1 cellular context compared by ENCODE assay signal in the genomic region with DNA sequence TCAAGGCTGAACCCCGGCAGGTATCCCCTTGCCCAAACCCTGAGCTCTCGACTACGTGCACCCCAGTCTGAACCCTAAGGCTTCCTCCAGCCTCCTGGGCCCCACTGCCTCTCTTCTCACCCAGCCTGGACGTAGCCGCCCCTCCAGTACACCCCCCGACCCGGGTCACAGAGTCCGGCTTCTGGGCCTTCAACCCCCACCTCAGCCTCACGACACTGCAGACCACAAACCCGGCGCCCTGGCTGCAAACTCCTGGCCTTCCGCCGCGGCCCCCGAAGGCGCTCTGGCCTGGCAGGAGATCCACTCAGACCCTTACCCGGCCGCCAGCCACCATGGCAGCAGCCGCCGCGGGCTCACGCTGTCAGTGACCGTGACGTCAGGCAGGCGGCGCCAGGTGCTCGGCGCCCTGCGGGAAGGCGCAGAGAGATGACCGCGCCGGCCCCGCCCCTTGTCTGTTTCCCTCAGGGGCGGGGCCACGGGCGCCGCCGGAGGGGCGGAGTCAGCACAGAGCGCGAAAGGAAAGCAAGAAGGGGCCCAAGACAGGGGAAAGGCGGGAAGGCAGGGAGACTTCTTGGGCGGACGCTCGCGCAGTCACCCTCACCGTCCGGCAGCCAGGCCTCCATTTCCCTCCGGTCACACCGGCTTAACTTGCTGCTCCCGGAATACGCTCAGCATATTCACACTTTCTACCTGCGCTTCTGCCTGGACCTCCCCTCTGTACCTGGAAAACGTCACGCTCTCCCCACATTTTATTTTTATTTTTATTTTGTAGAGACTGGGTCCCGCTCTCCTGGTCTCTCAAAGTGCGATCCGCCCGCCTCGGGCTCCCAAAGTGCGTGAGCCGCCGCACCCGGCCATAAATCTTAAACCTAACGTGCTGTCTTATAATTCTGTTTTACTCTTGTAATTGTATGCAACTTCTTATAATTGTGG.
TF ChIP-seq lines count a peak whose summit lies in the region.

A gene with protein sequence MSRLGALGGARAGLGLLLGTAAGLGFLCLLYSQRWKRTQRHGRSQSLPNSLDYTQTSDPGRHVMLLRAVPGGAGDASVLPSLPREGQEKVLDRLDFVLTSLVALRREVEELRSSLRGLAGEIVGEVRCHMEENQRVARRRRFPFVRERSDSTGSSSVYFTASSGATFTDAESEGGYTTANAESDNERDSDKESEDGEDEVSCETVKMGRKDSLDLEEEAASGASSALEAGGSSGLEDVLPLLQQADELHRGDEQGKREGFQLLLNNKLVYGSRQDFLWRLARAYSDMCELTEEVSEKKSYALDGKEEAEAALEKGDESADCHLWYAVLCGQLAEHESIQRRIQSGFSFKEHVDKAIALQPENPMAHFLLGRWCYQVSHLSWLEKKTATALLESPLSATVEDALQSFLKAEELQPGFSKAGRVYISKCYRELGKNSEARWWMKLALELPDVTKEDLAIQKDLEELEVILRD (minus strand): TSS at position 372 of the 933 bp plus-strand sequence. CDS start 471 bp downstream, outside the sequence.

TF ChIP-seq in HepG2, 621 proteins besides CTCF, POLR2A, EP300 and RAD21 (continued from another document and continues in another):
- TF ChIP-seq, protein P1, sequence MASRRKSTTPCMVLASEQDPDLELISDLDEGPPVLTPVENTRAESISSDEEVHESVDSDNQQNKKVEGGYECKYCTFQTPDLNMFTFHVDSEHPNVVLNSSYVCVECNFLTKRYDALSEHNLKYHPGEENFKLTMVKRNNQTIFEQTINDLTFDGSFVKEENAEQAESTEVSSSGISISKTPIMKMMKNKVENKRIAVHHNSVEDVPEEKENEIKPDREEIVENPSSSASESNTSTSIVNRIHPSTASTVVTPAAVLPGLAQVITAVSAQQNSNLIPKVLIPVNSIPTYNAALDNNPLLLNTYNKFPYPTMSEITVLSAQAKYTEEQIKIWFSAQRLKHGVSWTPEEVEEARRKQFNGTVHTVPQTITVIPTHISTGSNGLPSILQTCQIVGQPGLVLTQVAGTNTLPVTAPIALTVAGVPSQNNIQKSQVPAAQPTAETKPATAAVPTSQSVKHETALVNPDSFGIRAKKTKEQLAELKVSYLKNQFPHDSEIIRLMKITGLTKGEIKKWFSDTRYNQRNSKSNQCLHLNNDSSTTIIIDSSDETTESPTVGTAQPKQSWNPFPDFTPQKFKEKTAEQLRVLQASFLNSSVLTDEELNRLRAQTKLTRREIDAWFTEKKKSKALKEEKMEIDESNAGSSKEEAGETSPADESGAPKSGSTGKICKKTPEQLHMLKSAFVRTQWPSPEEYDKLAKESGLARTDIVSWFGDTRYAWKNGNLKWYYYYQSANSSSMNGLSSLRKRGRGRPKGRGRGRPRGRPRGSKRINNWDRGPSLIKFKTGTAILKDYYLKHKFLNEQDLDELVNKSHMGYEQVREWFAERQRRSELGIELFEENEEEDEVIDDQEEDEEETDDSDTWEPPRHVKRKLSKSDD (CRISPR knock-in tag; IDR thresholded peaks at IDR 0.05; ENCODE audit: low read depth), result peak; percentile 94
- TF ChIP-seq SETDB1 (CRISPR knock-in tag; IDR thresholded peaks at IDR 0.05; ENCODE audit: borderline replicate concordance) (no peak), ZNF7 (CRISPR knock-in tag; IDR thresholded peaks at IDR 0.05) (no peak), ZNF598 (CRISPR knock-in tag; IDR thresholded peaks at IDR 0.05; ENCODE audit: borderline replicate concordance) (no peak), FOXO1 (CRISPR knock-in tag; IDR thresholded peaks at IDR 0.05) (peak; percentile 38; the same call in 1 of the 2 replicates), NFYB (CRISPR knock-in tag; IDR thresholded peaks at IDR 0.05) (no peak; the same call in 1 of the 2 replicates), GATAD1 (CRISPR knock-in tag; IDR thresholded peaks at IDR 0.05) (peak; percentile 96), GATAD2A (CRISPR knock-in tag; IDR thresholded peaks at IDR 0.05) (no peak), ZNF10 (CRISPR knock-in tag; IDR thresholded peaks at IDR 0.05; ENCODE audit: borderline replicate concordance, low read depth) (no peak), ZNF296 (CRISPR knock-in tag; conservative IDR thresholded peaks at IDR 0.05) (no peak), ZNF337 (CRISPR knock-in tag; IDR thresholded peaks at IDR 0.05; ENCODE audit: borderline replicate concordance, low read depth) (no peak), RARG (CRISPR knock-in tag; IDR thresholded peaks at IDR 0.05; ENCODE audit: low read depth) (no peak), MYNN (CRISPR knock-in tag; IDR thresholded peaks at IDR 0.05; ENCODE audit: low read depth) (no peak), ZNF780A (CRISPR knock-in tag; IDR thresholded peaks at IDR 0.05) (no peak), HNRNPUL1 (IDR thresholded peaks at IDR 0.05; ENCODE audit: low read depth, low read length) (peak; percentile 85; the same call in 1 of the 2 replicates), ZFYVE20 (CRISPR knock-in tag; IDR thresholded peaks at IDR 0.05; ENCODE audit: borderline replicate concordance, low read depth) (no peak), NR2F1 (CRISPR knock-in tag; IDR thresholded peaks at IDR 0.05) (no peak), ZNF605 (CRISPR knock-in tag; IDR thresholded peaks at IDR 0.05) (no peak), ZNF3 (CRISPR knock-in tag; IDR thresholded peaks at IDR 0.05) (no peak), TBL1XR1 (IDR thresholded peaks at IDR 0.05; ENCODE audit: borderline replicate concordance, low read length, partially characterized antibody) (no peak), MAZ (IDR thresholded peaks at IDR 0.05; ENCODE audit: borderline replicate concordance, low read depth, low read length) (peak; percentile 78; the same call in 1 of the 2 replicates), MAZ (CRISPR knock-in tag; IDR thresholded peaks at IDR 0.05; ENCODE audit: low read depth) (no peak), SAFB2 (CRISPR knock-in tag; IDR thresholded peaks at IDR 0.05; ENCODE audit: borderline replicate concordance, low read depth) (peak; percentile 41; the same call in 1 of the 2 replicates), BHLHE40 (IDR thresholded peaks at IDR 0.05; ENCODE audit: low read length) (no peak), ZNF558 (CRISPR knock-in tag; IDR thresholded peaks at IDR 0.05; ENCODE audit: borderline replicate concordance) (0 out of 2 replicates have a peak, but pooled peaks have one; percentile 50), NPAS2 (CRISPR knock-in tag; IDR thresholded peaks at IDR 0.05; ENCODE audit: borderline replicate concordance) (no peak), HES4 (CRISPR knock-in tag; IDR thresholded peaks at IDR 0.05; ENCODE audit: borderline replicate concordance) (0 out of 2 replicates have a peak, but pooled peaks have one; percentile 48)
- TF ChIP-seq, protein P2, sequence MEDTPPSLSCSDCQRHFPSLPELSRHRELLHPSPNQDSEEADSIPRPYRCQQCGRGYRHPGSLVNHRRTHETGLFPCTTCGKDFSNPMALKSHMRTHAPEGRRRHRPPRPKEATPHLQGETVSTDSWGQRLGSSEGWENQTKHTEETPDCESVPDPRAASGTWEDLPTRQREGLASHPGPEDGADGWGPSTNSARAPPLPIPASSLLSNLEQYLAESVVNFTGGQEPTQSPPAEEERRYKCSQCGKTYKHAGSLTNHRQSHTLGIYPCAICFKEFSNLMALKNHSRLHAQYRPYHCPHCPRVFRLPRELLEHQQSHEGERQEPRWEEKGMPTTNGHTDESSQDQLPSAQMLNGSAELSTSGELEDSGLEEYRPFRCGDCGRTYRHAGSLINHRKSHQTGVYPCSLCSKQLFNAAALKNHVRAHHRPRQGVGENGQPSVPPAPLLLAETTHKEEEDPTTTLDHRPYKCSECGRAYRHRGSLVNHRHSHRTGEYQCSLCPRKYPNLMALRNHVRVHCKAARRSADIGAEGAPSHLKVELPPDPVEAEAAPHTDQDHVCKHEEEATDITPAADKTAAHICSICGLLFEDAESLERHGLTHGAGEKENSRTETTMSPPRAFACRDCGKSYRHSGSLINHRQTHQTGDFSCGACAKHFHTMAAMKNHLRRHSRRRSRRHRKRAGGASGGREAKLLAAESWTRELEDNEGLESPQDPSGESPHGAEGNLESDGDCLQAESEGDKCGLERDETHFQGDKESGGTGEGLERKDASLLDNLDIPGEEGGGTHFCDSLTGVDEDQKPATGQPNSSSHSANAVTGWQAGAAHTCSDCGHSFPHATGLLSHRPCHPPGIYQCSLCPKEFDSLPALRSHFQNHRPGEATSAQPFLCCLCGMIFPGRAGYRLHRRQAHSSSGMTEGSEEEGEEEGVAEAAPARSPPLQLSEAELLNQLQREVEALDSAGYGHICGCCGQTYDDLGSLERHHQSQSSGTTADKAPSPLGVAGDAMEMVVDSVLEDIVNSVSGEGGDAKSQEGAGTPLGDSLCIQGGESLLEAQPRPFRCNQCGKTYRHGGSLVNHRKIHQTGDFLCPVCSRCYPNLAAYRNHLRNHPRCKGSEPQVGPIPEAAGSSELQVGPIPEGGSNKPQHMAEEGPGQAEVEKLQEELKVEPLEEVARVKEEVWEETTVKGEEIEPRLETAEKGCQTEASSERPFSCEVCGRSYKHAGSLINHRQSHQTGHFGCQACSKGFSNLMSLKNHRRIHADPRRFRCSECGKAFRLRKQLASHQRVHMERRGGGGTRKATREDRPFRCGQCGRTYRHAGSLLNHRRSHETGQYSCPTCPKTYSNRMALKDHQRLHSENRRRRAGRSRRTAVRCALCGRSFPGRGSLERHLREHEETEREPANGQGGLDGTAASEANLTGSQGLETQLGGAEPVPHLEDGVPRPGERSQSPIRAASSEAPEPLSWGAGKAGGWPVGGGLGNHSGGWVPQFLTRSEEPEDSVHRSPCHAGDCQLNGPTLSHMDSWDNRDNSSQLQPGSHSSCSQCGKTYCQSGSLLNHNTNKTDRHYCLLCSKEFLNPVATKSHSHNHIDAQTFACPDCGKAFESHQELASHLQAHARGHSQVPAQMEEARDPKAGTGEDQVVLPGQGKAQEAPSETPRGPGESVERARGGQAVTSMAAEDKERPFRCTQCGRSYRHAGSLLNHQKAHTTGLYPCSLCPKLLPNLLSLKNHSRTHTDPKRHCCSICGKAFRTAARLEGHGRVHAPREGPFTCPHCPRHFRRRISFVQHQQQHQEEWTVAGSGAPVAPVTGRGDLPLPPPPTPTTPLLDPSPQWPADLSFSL (CRISPR knock-in tag; IDR thresholded peaks at IDR 0.05), result no peak
- TF ChIP-seq, protein P3, sequence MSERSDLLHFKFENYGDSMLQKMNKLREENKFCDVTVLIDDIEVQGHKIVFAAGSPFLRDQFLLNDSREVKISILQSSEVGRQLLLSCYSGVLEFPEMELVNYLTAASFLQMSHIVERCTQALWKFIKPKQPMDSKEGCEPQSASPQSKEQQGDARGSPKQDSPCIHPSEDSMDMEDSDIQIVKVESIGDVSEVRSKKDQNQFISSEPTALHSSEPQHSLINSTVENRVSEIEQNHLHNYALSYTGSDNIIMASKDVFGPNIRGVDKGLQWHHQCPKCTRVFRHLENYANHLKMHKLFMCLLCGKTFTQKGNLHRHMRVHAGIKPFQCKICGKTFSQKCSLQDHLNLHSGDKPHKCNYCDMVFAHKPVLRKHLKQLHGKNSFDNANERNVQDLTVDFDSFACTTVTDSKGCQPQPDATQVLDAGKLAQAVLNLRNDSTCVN (CRISPR knock-in tag; IDR thresholded peaks at IDR 0.05; ENCODE audit: borderline replicate concordance), result 0 out of 2 replicates have a peak, but pooled peaks have one; percentile 37
- TF ChIP-seq, protein P4, sequence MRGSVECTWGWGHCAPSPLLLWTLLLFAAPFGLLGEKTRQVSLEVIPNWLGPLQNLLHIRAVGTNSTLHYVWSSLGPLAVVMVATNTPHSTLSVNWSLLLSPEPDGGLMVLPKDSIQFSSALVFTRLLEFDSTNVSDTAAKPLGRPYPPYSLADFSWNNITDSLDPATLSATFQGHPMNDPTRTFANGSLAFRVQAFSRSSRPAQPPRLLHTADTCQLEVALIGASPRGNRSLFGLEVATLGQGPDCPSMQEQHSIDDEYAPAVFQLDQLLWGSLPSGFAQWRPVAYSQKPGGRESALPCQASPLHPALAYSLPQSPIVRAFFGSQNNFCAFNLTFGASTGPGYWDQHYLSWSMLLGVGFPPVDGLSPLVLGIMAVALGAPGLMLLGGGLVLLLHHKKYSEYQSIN (CRISPR knock-in tag; IDR thresholded peaks at IDR 0.05; ENCODE audit: borderline replicate concordance), result no peak
- TF ChIP-seq, protein P5, sequence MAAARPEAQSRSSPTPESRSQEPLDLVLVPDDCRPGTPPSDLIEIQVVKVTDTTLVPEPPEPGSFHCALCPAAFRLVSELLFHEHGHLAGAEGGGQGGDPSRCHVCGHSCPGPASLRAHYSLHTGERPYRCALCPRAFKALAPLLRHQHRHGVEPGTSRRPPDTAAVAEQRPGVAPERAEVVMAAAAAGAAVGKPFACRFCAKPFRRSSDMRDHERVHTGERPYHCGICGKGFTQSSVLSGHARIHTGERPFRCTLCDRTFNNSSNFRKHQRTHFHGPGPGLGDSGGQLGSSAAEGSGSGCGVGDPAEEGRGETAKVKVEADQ (CRISPR knock-in tag; IDR thresholded peaks at IDR 0.05; ENCODE audit: borderline replicate concordance), result no peak
- TF ChIP-seq, protein P6, sequence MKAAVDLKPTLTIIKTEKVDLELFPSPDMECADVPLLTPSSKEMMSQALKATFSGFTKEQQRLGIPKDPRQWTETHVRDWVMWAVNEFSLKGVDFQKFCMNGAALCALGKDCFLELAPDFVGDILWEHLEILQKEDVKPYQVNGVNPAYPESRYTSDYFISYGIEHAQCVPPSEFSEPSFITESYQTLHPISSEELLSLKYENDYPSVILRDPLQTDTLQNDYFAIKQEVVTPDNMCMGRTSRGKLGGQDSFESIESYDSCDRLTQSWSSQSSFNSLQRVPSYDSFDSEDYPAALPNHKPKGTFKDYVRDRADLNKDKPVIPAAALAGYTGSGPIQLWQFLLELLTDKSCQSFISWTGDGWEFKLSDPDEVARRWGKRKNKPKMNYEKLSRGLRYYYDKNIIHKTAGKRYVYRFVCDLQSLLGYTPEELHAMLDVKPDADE (CRISPR knock-in tag; IDR thresholded peaks at IDR 0.05), result no peak
- TF ChIP-seq, protein P7, sequence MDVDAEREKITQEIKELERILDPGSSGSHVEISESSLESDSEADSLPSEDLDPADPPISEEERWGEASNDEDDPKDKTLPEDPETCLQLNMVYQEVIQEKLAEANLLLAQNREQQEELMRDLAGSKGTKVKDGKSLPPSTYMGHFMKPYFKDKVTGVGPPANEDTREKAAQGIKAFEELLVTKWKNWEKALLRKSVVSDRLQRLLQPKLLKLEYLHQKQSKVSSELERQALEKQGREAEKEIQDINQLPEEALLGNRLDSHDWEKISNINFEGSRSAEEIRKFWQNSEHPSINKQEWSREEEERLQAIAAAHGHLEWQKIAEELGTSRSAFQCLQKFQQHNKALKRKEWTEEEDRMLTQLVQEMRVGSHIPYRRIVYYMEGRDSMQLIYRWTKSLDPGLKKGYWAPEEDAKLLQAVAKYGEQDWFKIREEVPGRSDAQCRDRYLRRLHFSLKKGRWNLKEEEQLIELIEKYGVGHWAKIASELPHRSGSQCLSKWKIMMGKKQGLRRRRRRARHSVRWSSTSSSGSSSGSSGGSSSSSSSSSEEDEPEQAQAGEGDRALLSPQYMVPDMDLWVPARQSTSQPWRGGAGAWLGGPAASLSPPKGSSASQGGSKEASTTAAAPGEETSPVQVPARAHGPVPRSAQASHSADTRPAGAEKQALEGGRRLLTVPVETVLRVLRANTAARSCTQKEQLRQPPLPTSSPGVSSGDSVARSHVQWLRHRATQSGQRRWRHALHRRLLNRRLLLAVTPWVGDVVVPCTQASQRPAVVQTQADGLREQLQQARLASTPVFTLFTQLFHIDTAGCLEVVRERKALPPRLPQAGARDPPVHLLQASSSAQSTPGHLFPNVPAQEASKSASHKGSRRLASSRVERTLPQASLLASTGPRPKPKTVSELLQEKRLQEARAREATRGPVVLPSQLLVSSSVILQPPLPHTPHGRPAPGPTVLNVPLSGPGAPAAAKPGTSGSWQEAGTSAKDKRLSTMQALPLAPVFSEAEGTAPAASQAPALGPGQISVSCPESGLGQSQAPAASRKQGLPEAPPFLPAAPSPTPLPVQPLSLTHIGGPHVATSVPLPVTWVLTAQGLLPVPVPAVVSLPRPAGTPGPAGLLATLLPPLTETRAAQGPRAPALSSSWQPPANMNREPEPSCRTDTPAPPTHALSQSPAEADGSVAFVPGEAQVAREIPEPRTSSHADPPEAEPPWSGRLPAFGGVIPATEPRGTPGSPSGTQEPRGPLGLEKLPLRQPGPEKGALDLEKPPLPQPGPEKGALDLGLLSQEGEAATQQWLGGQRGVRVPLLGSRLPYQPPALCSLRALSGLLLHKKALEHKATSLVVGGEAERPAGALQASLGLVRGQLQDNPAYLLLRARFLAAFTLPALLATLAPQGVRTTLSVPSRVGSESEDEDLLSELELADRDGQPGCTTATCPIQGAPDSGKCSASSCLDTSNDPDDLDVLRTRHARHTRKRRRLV (CRISPR knock-in tag; IDR thresholded peaks at IDR 0.05), result no peak
